Comparison of ENCODE assay signal across 17 cellular contexts in the genomic region with DNA sequence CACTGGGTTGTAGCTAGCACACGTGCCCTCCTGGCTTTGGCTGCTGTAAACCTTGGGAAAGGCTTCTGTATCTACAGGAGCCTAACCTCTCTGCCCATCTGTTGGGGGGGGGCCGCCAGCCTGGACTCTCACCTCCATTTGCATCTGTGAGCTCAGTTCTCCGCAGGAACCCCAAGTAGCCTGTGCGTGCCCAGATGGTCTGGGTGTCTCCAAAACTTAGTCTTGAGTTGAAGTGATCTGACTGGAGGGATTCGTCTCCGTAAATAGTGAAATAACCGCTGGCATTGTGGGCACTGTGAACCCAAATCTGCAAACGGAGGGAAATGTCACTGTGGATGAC.
DNase-seq lines count a peak whose midpoint lies in the region; ATAC-seq and TF ChIP-seq lines count a peak whose summit lies in the region.
"Had no signal": no experiment of that assay in that cellular context is flagged by ENCODE, and none has a peak within 500 bp of the region (broad histone marks: within the 10 kb centered on the region; RNA-seq: fewer than 3 reads in every experiment).

No MANE protein-coding gene starts in this region.

- TF ChIP-seq CTCF in natural killer cell (IDR thresholded peaks at IDR 0.05) = no peak
- TF ChIP-seq CTCF in glutamatergic neuron (IDR thresholded peaks at IDR 0.05; ENCODE audit: partially characterized antibody, unreplicated experiment) = no peak
- no peak for TF ChIP-seq CTCF in GM13976 (IDR thresholded peaks at IDR 0.05; ENCODE audit: borderline replicate concordance, control extremely low read depth, extremely low read depth, insufficient read depth, missing control alignments)

- no peaks in the 10 kb centered on the region for H3K36me3 Mint-ChIP-seq in natural killer cell treated with Interleukin-12 subunit alpha and Interleukin-12 subunit beta and Interleukin-15 and Interleukin-18, amount 100 ng/mL, for 72 hours
- no peaks in the 10 kb centered on the region for H3K36me3 Mint-ChIP-seq in natural killer cell
- H3K36me3 Mint-ChIP-seq in T-helper 17 cell (ENCODE audit: low read depth) = peaks cover 4% of the 10 kb centered on the region
- peaks cover 10% of the 10 kb centered on the region for H3K36me3 Mint-ChIP-seq in glutamatergic neuron (ENCODE audit: unreplicated experiment)

- peak overlapping the region; percentile 65 for H3K4me3 Mint-ChIP-seq in natural killer cell treated with Interleukin-12 subunit alpha and Interleukin-12 subunit beta and Interleukin-15 and Interleukin-18, amount 100 ng/mL, for 72 hours
- H3K4me3 Mint-ChIP-seq in natural killer cell (no peak overlapping the region), T-helper 17 cell (no peak overlapping the region), glutamatergic neuron (ENCODE audit: unreplicated experiment) (peak overlapping the region; percentile 38)
- H3K4me3 Mint-ChIP-seq: CD4-positive, alpha-beta T cell had no signal

- intact Hi-C loops in natural killer cell (cut with micrococcal nuclease) = no loop called here

- H3K9me3 Mint-ChIP-seq in natural killer cell treated with Interleukin-12 subunit alpha and Interleukin-12 subunit beta and Interleukin-15 and Interleukin-18, amount 100 ng/mL, for 72 hours = no peaks in the 10 kb centered on the region
- H3K9me3 Mint-ChIP-seq in natural killer cell = no peaks in the 10 kb centered on the region
- peaks cover 8% of the 10 kb centered on the region for H3K9me3 Mint-ChIP-seq in glutamatergic neuron (ENCODE audit: unreplicated experiment)
- H3K9me3 Mint-ChIP-seq: CD4-positive, alpha-beta T cell had no signal

- no peak overlapping the region for H3K27ac Mint-ChIP-seq in natural killer cell treated with Interleukin-12 subunit alpha and Interleukin-12 subunit beta and Interleukin-15 and Interleukin-18, amount 100 ng/mL, for 72 hours
- H3K27ac Mint-ChIP-seq in natural killer cell (no peak overlapping the region), T-helper 17 cell (peak overlapping the region; percentile 79), glutamatergic neuron (ENCODE audit: unreplicated experiment) (no peak overlapping the region)
- H3K27ac Mint-ChIP-seq: CD4-positive, alpha-beta T cell had no signal

- DNase-seq in natural killer cell treated with Interleukin-12 subunit alpha and Interleukin-12 subunit beta and Interleukin-15 and Interleukin-18, amount 100 ng/mL, for 72 hours (ENCODE audit: low spot score) = no peak
- DNase-seq in natural killer cell = no peak
- DNase-seq in T-helper 17 cell = no peak
- DNase-seq in glutamatergic neuron = no peak
- DNase-seq in stimulated activated CD4-positive, alpha-beta T cell treated with anti-CD3 and anti-CD28 coated beads, Interleukin-2, amount 100 ng/mL, for 48 hours = no peak
- no peak for DNase-seq in GM13976 (ENCODE audit: low spot score)
- DNase-seq in nucleus accumbens (lab: John Stamatoyannopoulos, UW) = no peak
- DNase-seq: BE2C; Caco-2; CD4-positive, alpha-beta T cell; GF-D8; HCEC 1CT; NCI-H1092 treated with DMSO at 0.1 percent for 48 hours; NCI-H146; NCI-H2029 treated with DMSO at 0.1 percent for 48 hours had no signal

- in situ Hi-C loops in GM13976 (cut with MboI; ENCODE audit: low sequenced_read_pairs, unreplicated experiment) = no loop called here

- peaks cover 6 to 21% of the 10 kb centered on the region in 2 donors for H3K4me1 Mint-ChIP-seq in natural killer cell treated with Interleukin-12 subunit alpha and Interleukin-12 subunit beta and Interleukin-15 and Interleukin-18, amount 100 ng/mL, for 72 hours (ENCODE audit: low read depth in 2 of 2)
- H3K4me1 Mint-ChIP-seq in natural killer cell (peaks cover 0 to 5% of the 10 kb centered on the region in 2 donors), T-helper 17 cell (peaks cover 10% of the 10 kb centered on the region), glutamatergic neuron (ENCODE audit: low read depth, unreplicated experiment) (peaks cover 6% of the 10 kb centered on the region)

- ATAC-seq in natural killer cell treated with Interleukin-12 subunit alpha and Interleukin-12 subunit beta and Interleukin-15 and Interleukin-18, amount 100 ng/mL, for 72 hours = peak in 1 of 2 donors; percentile 4
- ATAC-seq in natural killer cell (no peak), T-helper 17 cell (no peak)
- ATAC-seq: K562, Right ventricle myocardium inferior had no signal

- H3K9me3 ChIP-seq in T-helper 17 cell (ENCODE audit: control insufficient read depth, low read length, poor library complexity, severe bottlenecking) = no peaks in the 10 kb centered on the region
- H3K9me3 ChIP-seq: BE2C, Caco-2 had no signal

- H3K27me3 Mint-ChIP-seq in natural killer cell treated with Interleukin-12 subunit alpha and Interleukin-12 subunit beta and Interleukin-15 and Interleukin-18, amount 100 ng/mL, for 72 hours = peaks cover 0 to 2% of the 10 kb centered on the region in 2 donors
- H3K27me3 Mint-ChIP-seq in natural killer cell (ENCODE audit: low read depth in 2 of 2) (no peaks in the 10 kb centered on the region), T-helper 17 cell (no peaks in the 10 kb centered on the region), glutamatergic neuron (ENCODE audit: unreplicated experiment) (peaks cover 3% of the 10 kb centered on the region)
- H3K27me3 Mint-ChIP-seq: CD4-positive, alpha-beta T cell had no signal

Comparison
In these comparisons a context has a peak if more than half of its experiments do, and no peak if none do; other contexts are left out.
1. H3K4me3 Mint-ChIP-seq: peak in natural killer cell treated with Interleukin-12 subunit alpha and Interleukin-12 subunit beta and Interleukin-15 and Interleukin-18, amount 100 ng/mL, for 72 hours (single experiment) and glutamatergic neuron (single experiment); none in natural killer cell (single experiment) and T-helper 17 cell (single experiment).